Comparison of ENCODE assay signal across 17 cellular contexts in the genomic region with DNA sequence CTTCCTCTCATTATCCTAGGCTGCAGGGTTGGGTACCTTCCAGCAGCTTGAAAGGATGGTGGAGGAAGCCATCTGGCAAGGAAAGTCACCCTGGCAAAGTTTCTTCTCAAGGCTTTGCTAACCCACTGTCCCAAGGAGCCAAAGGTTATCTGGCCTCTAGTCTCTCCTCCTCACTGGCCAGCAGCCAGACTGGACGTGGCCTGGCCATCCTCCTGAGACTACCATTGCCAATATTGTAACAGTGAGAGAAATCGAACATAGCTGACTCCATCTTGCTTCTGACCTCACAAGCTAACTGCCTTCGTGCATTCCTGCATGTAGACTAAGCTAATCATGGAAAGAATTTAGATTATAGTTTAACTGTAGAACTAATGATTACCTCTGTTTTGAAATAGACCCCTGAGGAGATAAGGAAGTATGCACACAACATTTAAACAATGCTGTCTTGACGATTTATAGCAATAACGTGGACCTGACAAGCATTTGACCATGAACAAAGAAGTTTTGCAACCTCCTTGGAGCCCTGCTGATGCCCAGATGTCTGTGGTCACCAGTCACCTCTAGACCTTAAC. TPM values are rescaled to one million over a fixed set of nuclear protein-coding genes. Genes with fewer than 3 reads are reported as not detected.
A peak's percentile ranks its signal among the peaks of the same experiment; 100 is the strongest.
DNase-seq lines count a peak whose midpoint lies in the region; ATAC-seq and TF ChIP-seq lines count a peak whose summit lies in the region.
"Had no signal": no experiment of that assay in that cellular context is flagged by ENCODE, and none has a peak within 500 bp of the region (broad histone marks: within the 10 kb centered on the region; RNA-seq: fewer than 3 reads in every experiment).

No MANE protein-coding gene starts in this region.

- H3K4me1 ChIP-seq in trophoblast cell (ENCODE audit: control insufficient read depth in 1 of 2, insufficient read depth in 2 of 2, low read length in 2 of 2) = no peaks in the 10 kb centered on the region

- H3K27me3 ChIP-seq in MG63 (no peaks in the 10 kb centered on the region), trophoblast cell (ENCODE audit: insufficient read depth, low read length) (no peaks in the 10 kb centered on the region)
- H3K27me3 ChIP-seq: upper lobe of left lung had no signal

- H3K9ac ChIP-seq in trophoblast cell (ENCODE audit: low read length) = no peak overlapping the region

- DNase-seq in D341Med (ENCODE audit: low spot score) (peak; percentile 70), MG63 (peak; percentile 71), epithelial cell of proximal tubule (ENCODE audit: low read depth) (peak; percentile 88), trophoblast cell (peak; percentile 65 to 84), NCI-H510A treated with DMSO at 0.1 percent for 48 hours (lab: John Stamatoyannopoulos, UW) (no peak), natural killer cell (no peak), DMS79 (lab: John Stamatoyannopoulos, UW) (no peak)
- DNase-seq: activated CD4-positive, alpha-beta T cell treated with anti-CD3 and anti-CD28 coated beads, Interleukin-2, amount 10 ng/mL, durations not matched to agents 24 days and 14 days; activated T-cell treated with anti-CD3 and anti-CD28 coated beads, Interleukin-2, amount 50 U/mL, for 1 hour; cerebellar nuclear complex; head of caudate nucleus; kidney; stimulated activated CD4-positive, alpha-beta T cell treated with anti-CD3 and anti-CD28 coated beads, Interleukin-2, amount 100 ng/mL, for 24 hours; stimulated activated CD8-positive, alpha-beta memory T cell treated with anti-CD3 and anti-CD28 coated beads, Interleukin-4, amount 100 ng/mL, for 48 hours; T1000; upper lobe of left lung had no signal

- no peaks in the 10 kb centered on the region for H3K36me3 Mint-ChIP-seq in natural killer cell

- H3K4me1 Mint-ChIP-seq in natural killer cell = no peaks in the 10 kb centered on the region

- H3K36me3 ChIP-seq in MG63 = no peaks in the 10 kb centered on the region
- no peaks in the 10 kb centered on the region for H3K36me3 ChIP-seq in trophoblast cell (ENCODE audit: control insufficient read depth in 1 of 2, insufficient read depth in 2 of 2, low read length in 2 of 2)
- H3K36me3 ChIP-seq: upper lobe of left lung had no signal

- H2BK5ac ChIP-seq in trophoblast cell (ENCODE audit: low read depth, low read length, poor library complexity) = no peak overlapping the region

- no peaks in the 10 kb centered on the region for H3K79me2 ChIP-seq in trophoblast cell (ENCODE audit: control insufficient read depth, insufficient read depth, low read length, poor library complexity)

- H3K23ac ChIP-seq in trophoblast cell (ENCODE audit: low read length) = no peak overlapping the region

- no peak overlapping the region for H3K27ac ChIP-seq in trophoblast cell (ENCODE audit: low read depth, low read length)
- H3K27ac ChIP-seq: RWPE1, upper lobe of left lung had no signal

- H2BK12ac ChIP-seq in trophoblast cell (ENCODE audit: low read length) = no peak overlapping the region

- intact Hi-C loops in natural killer cell (cut with micrococcal nuclease) = no loop called here

- no peak overlapping the region for H2BK120ac ChIP-seq in trophoblast cell (ENCODE audit: insufficient read depth, low read length, poor library complexity)

- H3K9me3 ChIP-seq in MG63 = peaks cover 4% of the 10 kb centered on the region; the same call in 1 of the 2 replicates
- H3K9me3 ChIP-seq in trophoblast cell (ENCODE audit: insufficient read depth, low read depth, low read length) = no peaks in the 10 kb centered on the region
- H3K9me3 ChIP-seq: upper lobe of left lung had no signal

- H3K18ac ChIP-seq in trophoblast cell (ENCODE audit: low read length) = no peak overlapping the region

- no peak overlapping the region for H3K4me2 ChIP-seq in trophoblast cell (ENCODE audit: low read length)

- H3K14ac ChIP-seq in trophoblast cell (ENCODE audit: low read length) = no peak overlapping the region

- H4K91ac ChIP-seq in trophoblast cell (ENCODE audit: low read depth, low read length) = no peak overlapping the region

- no peak overlapping the region for H4K12ac ChIP-seq in trophoblast cell (ENCODE audit: low read depth, low read length)

- H3K27ac Mint-ChIP-seq in natural killer cell = no peak overlapping the region
- H3K27ac Mint-ChIP-seq: activated CD4-positive, alpha-beta T cell treated with anti-CD3 and anti-CD28 coated beads, Interleukin-2, amount 10 ng/mL, durations not matched to agents 24 days and 14 days had no signal

- TF ChIP-seq CTCF in epithelial cell of proximal tubule (conservative IDR thresholded peaks at IDR 0.05; ENCODE audit: low read depth, low read length) (no peak), natural killer cell (IDR thresholded peaks at IDR 0.05) (no peak)

- H2AFZ ChIP-seq in trophoblast cell (ENCODE audit: insufficient read depth, low read length, poor library complexity) = no peak overlapping the region

- WGBS in trophoblast cell (ENCODE audit: extremely low coverage, insufficient coverage, insufficient read length) = no CpG with 5 or more reads among the region's 5 CpGs

- H3K9me3 Mint-ChIP-seq in natural killer cell = no peaks in the 10 kb centered on the region
- H3K9me3 Mint-ChIP-seq: activated CD4-positive, alpha-beta T cell treated with anti-CD3 and anti-CD28 coated beads, Interleukin-2, amount 10 ng/mL, durations not matched to agents 24 days and 14 days had no signal

- peak overlapping the region; percentile 35 for H4K8ac ChIP-seq in trophoblast cell (ENCODE audit: low read depth, low read length)

- H3K27me3 Mint-ChIP-seq in natural killer cell (ENCODE audit: low read depth in 2 of 2) = no peaks in the 10 kb centered on the region

- H3K4ac ChIP-seq in trophoblast cell (ENCODE audit: low read depth, low read length) = no peak overlapping the region

- no peak for ATAC-seq in natural killer cell

- no peak overlapping the region for H3K4me3 Mint-ChIP-seq in natural killer cell
- H3K4me3 Mint-ChIP-seq: activated CD4-positive, alpha-beta T cell treated with anti-CD3 and anti-CD28 coated beads, Interleukin-2, amount 10 ng/mL, durations not matched to agents 24 days and 14 days had no signal

- H2AK5ac ChIP-seq in trophoblast cell (ENCODE audit: low read length) = no peak overlapping the region

- H3K79me1 ChIP-seq in trophoblast cell (ENCODE audit: low read length) = no peaks in the 10 kb centered on the region

- H3K4me3 ChIP-seq in MG63 (no peak overlapping the region), epithelial cell of proximal tubule (ENCODE audit: low read depth, low read length) (no peak overlapping the region), trophoblast cell (ENCODE audit: low read depth, low read length) (no peak overlapping the region)
- H3K4me3 ChIP-seq: upper lobe of left lung had no signal

RNA-seq across cellular contexts. Expression of a gene that starts 7.8 kb away (rescaled TPM):
- 40.6 and 40.7 TPM in 2 replicates for total RNA-seq in MG63 (2014; rRNA removed; shearing (Covaris generic); ENCODE audit: low replicate concordance)
- total RNA-seq in epithelial cell of proximal tubule = 51.4 and 61.2 TPM in 2 replicates
- polyA plus RNA-seq in trophoblast cell (2013) = 68.4 and 70.7 TPM in 2 replicates
- total RNA-seq in natural killer cell = 10 to 100 TPM; 44.6 to 63.6 (median 55.8) TPM

Comparison
In these comparisons a context has a peak if more than half of its experiments do, and no peak if none do; other contexts are left out.
1. DNase-seq: peak in D341Med (single experiment), MG63 (single experiment), epithelial cell of proximal tubule (single experiment) and trophoblast cell (2 of 2); none in NCI-H510A treated with DMSO at 0.1 percent for 48 hours (single experiment), natural killer cell (single experiment) and DMS79 (single experiment).